In the genomic region with DNA sequence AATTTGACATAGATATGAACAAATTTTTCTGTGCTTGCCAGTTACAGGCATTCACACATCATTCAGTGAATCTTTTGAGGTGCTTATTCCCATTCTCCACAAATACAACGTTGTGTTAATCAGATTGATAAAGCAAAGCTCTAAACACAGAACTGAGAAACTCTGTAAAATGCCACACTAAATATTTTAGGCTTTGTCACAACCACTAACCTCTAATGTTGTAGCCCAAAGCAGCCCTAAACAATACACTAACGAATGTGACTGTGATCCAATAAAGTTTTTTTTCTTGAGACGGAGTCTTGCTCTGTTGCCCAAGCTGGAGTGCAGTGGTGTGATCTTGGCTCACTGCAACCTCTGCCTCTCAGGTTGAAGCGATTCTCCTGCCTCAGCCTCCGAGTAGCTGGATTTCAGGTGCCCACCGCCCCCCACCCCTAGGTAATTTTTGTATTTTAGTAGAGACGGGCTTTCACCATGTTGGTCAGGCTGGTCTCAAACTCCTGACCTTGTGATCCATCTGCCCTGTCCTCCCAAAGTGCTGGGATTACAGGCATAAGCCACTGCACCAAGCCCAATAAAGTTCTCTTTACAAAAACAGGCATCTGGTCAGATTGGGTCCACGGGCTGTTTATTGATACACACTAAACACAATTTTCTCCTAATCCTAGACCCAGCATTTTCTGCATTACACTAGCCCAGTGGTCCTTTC, we compare ENCODE assay signal across 12 cellular contexts. TPM values are rescaled to one million over a fixed set of nuclear protein-coding genes. Genes with fewer than 3 reads are reported as not detected.
A peak's percentile ranks its signal among the peaks of the same experiment; 100 is the strongest.
DNase-seq lines count a peak whose midpoint lies in the region; ATAC-seq, FAIRE-seq and TF ChIP-seq lines count a peak whose summit lies in the region.
"Had no signal": no experiment of that assay in that cellular context is flagged by ENCODE, and none has a peak within 500 bp of the region (broad histone marks: within the 10 kb centered on the region; RNA-seq: fewer than 3 reads in every experiment).

No MANE protein-coding gene starts in this region.

- intact Hi-C loops in Right ventricle myocardium superior (cut with DNase I) (no loop called here), right cardiac atrium (cut with DNase I) (no loop called here)

- no peak overlapping the region for H3K27ac ChIP-seq in right cardiac atrium (ENCODE audit: low read length)

- peaks cover 3% of the 10 kb centered on the region for H3K4me1 ChIP-seq in right cardiac atrium (ENCODE audit: control insufficient read depth, insufficient read depth, low read length)

- H3K27ac Mint-ChIP-seq in HFFc6: no peak overlapping the region
- H3K27ac Mint-ChIP-seq in stimulated activated memory B cell treated with anti-CD40 and anti-IgM and Interleukin-4, amounts not matched to agents 10 μg/mL and 1 μg/mL and 100 μg/mL, for 72 hours: peak overlapping the region; percentile 92

- ATAC-seq in Right ventricle myocardium superior (ENCODE audit: poor library complexity) (peak; percentile 7), right cardiac atrium (no peak), HG03558 (IDR thresholded peaks at IDR 0.05; ENCODE audit: extremely low read depth, unreplicated experiment) (peak; percentile 1)
- peak; percentile 68 for ATAC-seq in stimulated activated memory B cell treated with anti-CD40 and anti-IgM and Interleukin-4, amounts not matched to agents 10 μg/mL and 1 μg/mL and 100 μg/mL, for 72 hours

- peak; percentile 26; the same call in 1 of the 2 replicates for TF ChIP-seq CTCF in HFFc6 (IDR thresholded peaks at IDR 0.05)

- peaks cover 15% of the 10 kb centered on the region for H3K36me3 Mint-ChIP-seq in HFFc6 (ENCODE audit: low read depth)
- peaks cover 29% of the 10 kb centered on the region for H3K36me3 Mint-ChIP-seq in stimulated activated memory B cell treated with anti-CD40 and anti-IgM and Interleukin-4, amounts not matched to agents 10 μg/mL and 1 μg/mL and 100 μg/mL, for 72 hours

- no peaks in the 10 kb centered on the region for H3K9me3 ChIP-seq in right cardiac atrium (ENCODE audit: control insufficient read depth, low read length)

- FAIRE-seq in urothelium cell line (lab: Jason Lieb, UNC): no peak

- H3K27me3 Mint-ChIP-seq in HFFc6 (ENCODE audit: insufficient read depth): no peaks in the 10 kb centered on the region; the same call in 1 of the 2 replicates
- no peaks in the 10 kb centered on the region for H3K27me3 Mint-ChIP-seq in stimulated activated memory B cell treated with anti-CD40 and anti-IgM and Interleukin-4, amounts not matched to agents 10 μg/mL and 1 μg/mL and 100 μg/mL, for 72 hours

- H3K27me3 ChIP-seq in right cardiac atrium (ENCODE audit: control insufficient read depth, insufficient read depth): no peaks in the 10 kb centered on the region

- H3K4me3 Mint-ChIP-seq in HFFc6: no peak overlapping the region
- H3K4me3 Mint-ChIP-seq in stimulated activated memory B cell treated with anti-CD40 and anti-IgM and Interleukin-4, amounts not matched to agents 10 μg/mL and 1 μg/mL and 100 μg/mL, for 72 hours: peak overlapping the region; percentile 79

- DNase-seq in Right ventricle myocardium superior: no peak
- DNase-seq in right cardiac atrium: no peak
- no peak for DNase-seq in HFFc6
- no peak for DNase-seq in urothelium cell line (ENCODE audit: low spot score)
- no peak for DNase-seq in NCI-H748 (lab: John Stamatoyannopoulos, UW; ENCODE audit: unreplicated experiment)
- no peak for DNase-seq in OCI-M2 (lab: John Stamatoyannopoulos, UW; ENCODE audit: unreplicated experiment)
- DNase-seq: AML-193, HCEC 1CT, head of caudate nucleus, NCI-H1694 had no signal

- WGBS in right cardiac atrium: 80% methylated on average over 8 of the region's 8 CpGs

- H3K4me3 ChIP-seq in right cardiac atrium (ENCODE audit: low read length): no peak overlapping the region

- H3K4me1 Mint-ChIP-seq in HFFc6 (ENCODE audit: low read depth): peaks cover 34% of the 10 kb centered on the region
- peaks cover 34% of the 10 kb centered on the region for H3K4me1 Mint-ChIP-seq in stimulated activated memory B cell treated with anti-CD40 and anti-IgM and Interleukin-4, amounts not matched to agents 10 μg/mL and 1 μg/mL and 100 μg/mL, for 72 hours

- no peaks in the 10 kb centered on the region for H3K9me3 Mint-ChIP-seq in HFFc6
- H3K9me3 Mint-ChIP-seq in stimulated activated memory B cell treated with anti-CD40 and anti-IgM and Interleukin-4, amounts not matched to agents 10 μg/mL and 1 μg/mL and 100 μg/mL, for 72 hours: no peaks in the 10 kb centered on the region

RNA-seq across cellular contexts. Expression of a gene that starts 6.9 kb away (rescaled TPM):
- total RNA-seq in Right ventricle myocardium superior: 698 TPM
- 100 to 1,000 TPM; 504 to 668 (median 617) TPM for total RNA-seq in right cardiac atrium
- polyA plus RNA-seq in right cardiac atrium: 708 TPM
- 100 to 1,000 TPM; 113 to 142 (median 130) TPM for total RNA-seq in HFFc6 (2021; fragmentation: NEBNext Ultra II Directional; extraction: Animal tissue kit (Norgen Biotek cat#: 25700))

Comparison
In these comparisons a context has a peak if more than half of its experiments do, and no peak if none do; other contexts are left out.
1. ATAC-seq: peak in Right ventricle myocardium superior (single experiment), HG03558 (single experiment) and stimulated activated memory B cell treated with anti-CD40 and anti-IgM and Interleukin-4, amounts not matched to agents 10 μg/mL and 1 μg/mL and 100 μg/mL, for 72 hours (single experiment); none in right cardiac atrium (0 of 2).